In the genomic region with DNA sequence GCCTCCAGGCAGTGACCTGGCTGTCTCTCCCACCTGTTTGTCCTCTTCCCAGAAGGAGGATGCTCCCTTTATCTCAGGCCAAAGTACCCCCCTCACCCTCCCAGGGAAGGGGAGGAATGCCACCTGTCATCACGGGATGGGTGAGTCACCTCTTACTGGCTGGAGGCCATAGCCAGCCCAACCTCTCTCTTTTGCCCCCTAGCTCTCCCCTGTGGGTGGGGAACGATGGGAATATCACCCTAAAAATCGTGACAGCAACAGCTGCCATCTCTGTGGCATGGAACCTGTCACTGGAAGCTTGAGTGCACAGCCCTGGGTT, we compare ENCODE assay signal across 16 cellular contexts.
DNase-seq lines count a peak whose midpoint lies in the region; ATAC-seq, FAIRE-seq and TF ChIP-seq lines count a peak whose summit lies in the region.
"Had no signal": no experiment of that assay in that cellular context is flagged by ENCODE, and none has a peak within 500 bp of the region (broad histone marks: within the 10 kb centered on the region; RNA-seq: fewer than 3 reads in every experiment).

No MANE protein-coding gene starts in this region.

- BruUV-seq in K562 (replicated peaks; lab: Mats Ljungman, UMichigan), result no TSS peak

- no peaks in the 10 kb centered on the region for H3K4me1 Mint-ChIP-seq in GM23338

- H3K4me3 ChIP-seq in MG63, result no peak overlapping the region
- no peak overlapping the region for H3K4me3 ChIP-seq in K562
- no peak overlapping the region for H3K4me3 ChIP-seq in GM23338
- H3K4me3 ChIP-seq: lung, skin epidermis had no signal

- no peaks in the 10 kb centered on the region for H3F3A ChIP-seq in GM23338 (replicated peaks; ENCODE audit: low read depth)

- no peak for TF ChIP-seq POLR2A in K562 (conservative IDR thresholded peaks at IDR 0.05)

- 0% methylated on average over 3 of the region's 3 CpGs for WGBS in K562 (ENCODE audit: insufficient coverage, low coverage, missing lambda C conversion rate)

- H3K79me2 ChIP-seq in K562 (ENCODE audit: control insufficient read depth, insufficient read depth, low read length) (no peaks in the 10 kb centered on the region), GM23338 (replicated peaks; ENCODE audit: insufficient read depth) (no peaks in the 10 kb centered on the region)

- FAIRE-seq in K562 (lab: Jason Lieb, UNC), result no peak

- POLR2A ChIA-PET in K562 (lab: Yijun Ruan, JAX), result no interaction called here

- ATAC-seq in K562, result no peak
- peak; percentile 2 for ATAC-seq in omental fat pad (ENCODE audit: low FRiP score)
- ATAC-seq in GM23338, result no peak
- ATAC-seq in GM19351 (IDR thresholded peaks at IDR 0.05; ENCODE audit: unreplicated experiment), result no peak
- ATAC-seq: T-cell had no signal

- intact Hi-C loops in K562 (cut with micrococcal nuclease), result no loop called here

- H3K27me3 ChIP-seq in MG63 (no peaks in the 10 kb centered on the region), K562 (ENCODE audit: control insufficient read depth in 2 of 2, insufficient read depth in 2 of 2, low read length in 2 of 2) (peaks cover 0 to 5% of the 10 kb centered on the region in 2 experiments; a peak in 1 of 5 replicates), GM23338 (ENCODE audit: insufficient read depth) (no peaks in the 10 kb centered on the region)
- H3K27me3 ChIP-seq: neutrophil had no signal

- no peak for TF ChIP-seq RAD21 in K562 (CRISPR knock-in tag; conservative IDR thresholded peaks at IDR 0.05 in 1 of 2, IDR thresholded peaks at IDR 0.05 in 1 of 2)

- H3K27ac ChIP-seq in K562 (ENCODE audit: extremely low read depth, low read depth, low read length), result no peak overlapping the region
- H3K27ac ChIP-seq in GM23338 (ENCODE audit: low read depth), result no peak overlapping the region
- H3K27ac ChIP-seq: 22Rv1, neutrophil had no signal

- no peaks in the 10 kb centered on the region; the same call in 2 of the 3 replicates for H3K9me3 Mint-ChIP-seq in GM23338
- H3K9me3 Mint-ChIP-seq: activated naive CD8-positive, alpha-beta T cell treated with anti-CD3 and anti-CD28 coated beads, Interleukin-2, amount 10 ng/mL, durations not matched to agents 7 days and 5 days; CD8-positive, alpha-beta memory T cell; T-cell had no signal

- TF ChIP-seq CTCF in K562 (IDR thresholded peaks at IDR 0.05 in 2 of 3, conservative IDR thresholded peaks at IDR 0.05 in 1 of 3; ENCODE audit: insufficient read depth in 2 of 3, low read depth in 1 of 3, low read length in 3 of 3) (no peak), omental fat pad (IDR thresholded peaks at IDR 0.05) (no peak), GM23338 (conservative IDR thresholded peaks at IDR 0.05; ENCODE audit: low read depth in 2 of 2) (no peak)

- no peaks in the 10 kb centered on the region for H3K36me3 Mint-ChIP-seq in GM23338 (ENCODE audit: low read depth)
- H3K36me3 Mint-ChIP-seq: activated naive CD8-positive, alpha-beta T cell treated with anti-CD3 and anti-CD28 coated beads, Interleukin-2, amount 10 ng/mL, durations not matched to agents 7 days and 5 days; CD8-positive, alpha-beta memory T cell; T-cell had no signal

- H3K9me3 ChIP-seq in MG63, result no peaks in the 10 kb centered on the region
- H3K9me3 ChIP-seq in K562 (replicated peaks; ENCODE audit: control insufficient read depth, insufficient read depth, low read depth, low read length), result no peaks in the 10 kb centered on the region
- H3K9me3 ChIP-seq: neutrophil had no signal

- H2AFZ ChIP-seq in K562 (ENCODE audit: low read depth, low read length), result no peak overlapping the region
- H2AFZ ChIP-seq in GM23338, result no peak overlapping the region

- no peak overlapping the region for H3K27ac Mint-ChIP-seq in GM23338
- H3K27ac Mint-ChIP-seq: activated naive CD8-positive, alpha-beta T cell treated with anti-CD3 and anti-CD28 coated beads, Interleukin-2, amount 10 ng/mL, durations not matched to agents 7 days and 5 days; T-cell had no signal

- H3K9me1 ChIP-seq in K562 (ENCODE audit: control insufficient read depth, insufficient read depth, low read length), result no peaks in the 10 kb centered on the region

- no peaks in the 10 kb centered on the region for H3K9me2 ChIP-seq in GM23338 (ENCODE audit: insufficient read depth)

- H3K4me3 Mint-ChIP-seq in GM23338, result no peak overlapping the region
- H3K4me3 Mint-ChIP-seq: activated naive CD8-positive, alpha-beta T cell treated with anti-CD3 and anti-CD28 coated beads, Interleukin-2, amount 10 ng/mL, durations not matched to agents 7 days and 5 days; CD8-positive, alpha-beta memory T cell; T-cell had no signal

- peaks cover 8 to 17% of the 10 kb centered on the region in 2 experiments for H3K4me1 ChIP-seq in K562 (replicated peaks in 1 of 2; ENCODE audit: control insufficient read depth in 2 of 2, insufficient read depth in 2 of 2, low read length in 2 of 2)
- H3K4me1 ChIP-seq in GM23338 (ENCODE audit: insufficient read depth), result no peaks in the 10 kb centered on the region

- no peak overlapping the region for H3K9ac ChIP-seq in K562 (ENCODE audit: insufficient read depth in 1 of 2, low read depth in 2 of 2, low read length in 2 of 2)

- no peaks in the 10 kb centered on the region for H3K27me3 Mint-ChIP-seq in GM23338 (ENCODE audit: insufficient read depth, low read depth, poor library complexity)

- CTCF ChIA-PET in K562 (lab: Yijun Ruan, JAX; ENCODE audit: low intra/inter-chr PET ratio), result no interaction called here

- no peaks in the 10 kb centered on the region for H3K36me3 ChIP-seq in MG63
- no peaks in the 10 kb centered on the region for H3K36me3 ChIP-seq in K562 (ENCODE audit: control insufficient read depth, insufficient read depth, low read length)
- H3K36me3 ChIP-seq in GM23338 (ENCODE audit: insufficient read depth), result no peaks in the 10 kb centered on the region
- H3K36me3 ChIP-seq: neutrophil had no signal

- no peaks in the 10 kb centered on the region for H4K20me1 ChIP-seq in K562 (replicated peaks; ENCODE audit: control insufficient read depth, insufficient read depth, low read length)
- no peaks in the 10 kb centered on the region for H4K20me1 ChIP-seq in GM23338 (replicated peaks; ENCODE audit: insufficient read depth)

- in situ Hi-C loops in K562 (cut with MboI), result no loop called here

- no peak for TF ChIP-seq EP300 in K562 (IDR thresholded peaks at IDR 0.05; ENCODE audit: low read length)

- DNase-seq in DMS 273 (lab: John Stamatoyannopoulos, UW; ENCODE audit: unreplicated experiment) (peak; percentile 21), DMS 273 treated with DMSO at 0.1 percent for 48 hours (lab: John Stamatoyannopoulos, UW) (no peak), MG63 (peak; percentile 38), K562 (ENCODE audit: extremely low read depth in 1 of 4, low spot score in 3 of 4) (peak in 2 of 4 experiments; percentile 31 to 37), omental fat pad (ENCODE audit: low spot score) (no peak), GM23338 (ENCODE audit: low spot score) (no peak)
- DNase-seq in stimulated activated CD4-positive, alpha-beta T cell treated with anti-CD3 and anti-CD28 coated beads, Interleukin-4, amount 100 ng/mL, for 4 hours, result no peak
- DNase-seq: activated CD4-positive, alpha-beta T cell treated with anti-CD3 and anti-CD28 coated beads for 1 hour; activated naive CD8-positive, alpha-beta T cell treated with anti-CD3 and anti-CD28 coated beads, Interleukin-2, amount 10 ng/mL, durations not matched to agents 7 days and 5 days; T-cell had no signal

- H3K4me2 ChIP-seq in K562 (ENCODE audit: insufficient read depth, low read length), result no peak overlapping the region
- H3K4me2 ChIP-seq in GM23338, result no peak overlapping the region

TF ChIP-seq in K562, 482 proteins besides CTCF, POLR2A, EP300 and RAD21 (continues in another document):
- TF ChIP-seq MTA3 (IDR thresholded peaks at IDR 0.05; ENCODE audit: borderline replicate concordance) (no peak), RCOR1 (IDR thresholded peaks at IDR 0.05; ENCODE audit: borderline replicate concordance in 1 of 2, low read depth in 2 of 2, low read length in 2 of 2) (peak in 1 of 2 experiments; percentile 27; a peak in 1 of 4 replicates), CBFA2T3 (IDR thresholded peaks at IDR 0.05) (0 out of 2 replicates have a peak, but pooled peaks have one; percentile 28)
- TF ChIP-seq, protein P1, sequence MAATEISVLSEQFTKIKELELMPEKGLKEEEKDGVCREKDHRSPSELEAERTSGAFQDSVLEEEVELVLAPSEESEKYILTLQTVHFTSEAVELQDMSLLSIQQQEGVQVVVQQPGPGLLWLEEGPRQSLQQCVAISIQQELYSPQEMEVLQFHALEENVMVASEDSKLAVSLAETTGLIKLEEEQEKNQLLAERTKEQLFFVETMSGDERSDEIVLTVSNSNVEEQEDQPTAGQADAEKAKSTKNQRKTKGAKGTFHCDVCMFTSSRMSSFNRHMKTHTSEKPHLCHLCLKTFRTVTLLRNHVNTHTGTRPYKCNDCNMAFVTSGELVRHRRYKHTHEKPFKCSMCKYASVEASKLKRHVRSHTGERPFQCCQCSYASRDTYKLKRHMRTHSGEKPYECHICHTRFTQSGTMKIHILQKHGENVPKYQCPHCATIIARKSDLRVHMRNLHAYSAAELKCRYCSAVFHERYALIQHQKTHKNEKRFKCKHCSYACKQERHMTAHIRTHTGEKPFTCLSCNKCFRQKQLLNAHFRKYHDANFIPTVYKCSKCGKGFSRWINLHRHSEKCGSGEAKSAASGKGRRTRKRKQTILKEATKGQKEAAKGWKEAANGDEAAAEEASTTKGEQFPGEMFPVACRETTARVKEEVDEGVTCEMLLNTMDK (IDR thresholded peaks at IDR 0.05; ENCODE audit: borderline replicate concordance, insufficient read depth, low read depth, low read length, poor library complexity, severe bottlenecking), result no peak

Comparison
In these comparisons a context has a peak if more than half of its experiments do, and no peak if none do; other contexts are left out.
1. DNase-seq: peak in DMS 273 (single experiment) and MG63 (single experiment); none in DMS 273 treated with DMSO at 0.1 percent for 48 hours (single experiment), omental fat pad (single experiment), GM23338 (single experiment) and stimulated activated CD4-positive, alpha-beta T cell treated with anti-CD3 and anti-CD28 coated beads, Interleukin-4, amount 100 ng/mL, for 4 hours (0 of 2).